20 cellular contexts compared by ENCODE assay signal in genomic region chr1:83554174-83554573, GRCh38.
DNase-seq lines count a peak whose midpoint lies in the region; ATAC-seq lines count a peak whose summit lies in the region.
"Had no signal": no experiment of that assay in that cellular context is flagged by ENCODE, and none has a peak within 500 bp of the region (broad histone marks: within the 10 kb centered on the region; RNA-seq: fewer than 3 reads in every experiment).

No MANE protein-coding gene starts in this region.

- H3K27me3 ChIP-seq in right cardiac atrium (ENCODE audit: control insufficient read depth, insufficient read depth): no peaks in the 10 kb centered on the region
- H3K27me3 ChIP-seq: spleen had no signal

- intact Hi-C loops in left ventricle myocardium superior (cut with micrococcal nuclease): no loop called here
- intact Hi-C loops in right cardiac atrium (cut with DNase I): no loop called here

- H3K9me3 ChIP-seq in right cardiac atrium (ENCODE audit: control insufficient read depth, low read length): no peaks in the 10 kb centered on the region
- H3K9me3 ChIP-seq: spleen had no signal

- H3K27ac ChIP-seq in right cardiac atrium (ENCODE audit: low read length): no peak overlapping the region
- H3K27ac ChIP-seq: spleen had no signal

- H3K4me3 ChIP-seq in right cardiac atrium (ENCODE audit: low read length): no peak overlapping the region
- H3K4me3 ChIP-seq: spleen had no signal

- ATAC-seq in left ventricle myocardium superior (peak; percentile 65), right cardiac atrium (no peak), HG02623 (IDR thresholded peaks at IDR 0.05; ENCODE audit: unreplicated experiment) (no peak), HG03460 (IDR thresholded peaks at IDR 0.05; ENCODE audit: unreplicated experiment) (no peak), HG03378 (IDR thresholded peaks at IDR 0.05; ENCODE audit: unreplicated experiment) (no peak)
- ATAC-seq: activated naive CD4-positive, alpha-beta T cell treated with anti-CD3 and anti-CD28 coated beads, Interleukin-2, amount 50 U/mL, for 72 hours; left lobe of liver; PC-3 had no signal

- 42% methylated on average over 6 of the region's 6 CpGs for WGBS in right cardiac atrium

- DNase-seq in left ventricle myocardium superior (peak; percentile 30), right cardiac atrium (no peak), UCSD-AML1 (lab: John Stamatoyannopoulos, UW; ENCODE audit: unreplicated experiment) (peak; percentile 20), iPS-NIHi11 (ENCODE audit: low spot score) (peak; percentile 17), NCI-H526 treated with DMSO at 0.1 percent for 48 hours (lab: John Stamatoyannopoulos, UW) (no peak)
- DNase-seq: ACHN; activated CD4-positive, alpha-beta T cell treated with anti-CD3 and anti-CD28 coated beads, Interleukin-2, amount 50 U/mL, for 48 hours; activated T-cell treated with anti-CD3 and anti-CD28 coated beads, Interleukin-2, amount 50 U/mL, for 24 hours; CD4-positive, CD25-positive, alpha-beta regulatory T cell; DND-41; Kasumi-1; NCI-H345; PC-3; spleen; stimulated activated naive CD4-positive, alpha-beta T cell had no signal

- H3K4me1 ChIP-seq in right cardiac atrium (ENCODE audit: control insufficient read depth, insufficient read depth, low read length): peaks cover 4% of the 10 kb centered on the region
- H3K4me1 ChIP-seq: spleen had no signal

Comparison
In these comparisons a context has a peak if more than half of its experiments do, and no peak if none do; other contexts are left out.
1. DNase-seq: peak in left ventricle myocardium superior (single experiment), UCSD-AML1 (single experiment) and iPS-NIHi11 (single experiment); none in right cardiac atrium (0 of 3) and NCI-H526 treated with DMSO at 0.1 percent for 48 hours (single experiment).